In genomic region chr19:50500060-50500752, GRCh38 we compare ENCODE assay signal across 8 cellular contexts. TPM values are rescaled to one million over a fixed set of nuclear protein-coding genes. Genes with fewer than 3 reads are reported as not detected.
A peak's percentile ranks its signal among the peaks of the same experiment; 100 is the strongest.
DNase-seq lines count a peak whose midpoint lies in the region; ATAC-seq, FAIRE-seq and TF ChIP-seq lines count a peak whose summit lies in the region.

No MANE protein-coding gene starts in this region.

- H2BK20ac ChIP-seq in H1 (ENCODE audit: low read length): no peak overlapping the region

- DNase-seq in COR-L47 (lab: John Stamatoyannopoulos, UW) (peak; percentile 55), H1 (ENCODE audit: low read depth in 1 of 2, low spot score in 2 of 2) (peak in 1 of 2 experiments; percentile 74), natural killer cell (no peak), cerebellar nuclear complex (lab: John Stamatoyannopoulos, UW) (no peak)
- no peak for DNase-seq in stimulated activated CD8-positive, alpha-beta memory T cell treated with anti-CD3 and anti-CD28 coated beads, Interleukin-4, amount 100 ng/mL, for 48 hours

- H3K4me3 Mint-ChIP-seq in natural killer cell: no peak overlapping the region

- H3K56ac ChIP-seq in H1 (replicated peaks; ENCODE audit: insufficient read length, low read depth, low read length): no peak overlapping the region

- no peaks in the 10 kb centered on the region for H3K79me2 ChIP-seq in H1 (ENCODE audit: control insufficient read depth in 1 of 2, insufficient read depth in 2 of 2, low read length in 2 of 2)

- H3K4me1 Mint-ChIP-seq in natural killer cell: peaks cover 0 to 4% of the 10 kb centered on the region in 2 donors

- H3K4me1 ChIP-seq in HUES6 (ENCODE audit: control insufficient read depth, insufficient read depth, low read length) (peaks cover 20% of the 10 kb centered on the region), H1 (replicated peaks in 1 of 4; ENCODE audit: control insufficient read depth in 3 of 4, insufficient read depth in 4 of 4, low read length in 3 of 4) (peaks cover 0 to 9% (median 3%) of the 10 kb centered on the region in 4 experiments; a peak in 5 of 7 replicates)

- no peak overlapping the region for H3K18ac ChIP-seq in H1 (ENCODE audit: extremely low read depth, low read length)

- FAIRE-seq in H1 (lab: Jason Lieb, UNC): no peak

- no peaks in the 10 kb centered on the region for H4K20me1 ChIP-seq in H1 (replicated peaks in 1 of 2; ENCODE audit: control insufficient read depth in 1 of 2, insufficient read depth in 2 of 2, low read length in 2 of 2)

- ATAC-seq in natural killer cell (peak in 2 of 3 donors; percentile 26 to 38), GM21786 (IDR thresholded peaks at IDR 0.05; ENCODE audit: unreplicated experiment) (no peak), GM21737 (IDR thresholded peaks at IDR 0.05; ENCODE audit: unreplicated experiment) (no peak)

- H4K91ac ChIP-seq in H1 (replicated peaks; ENCODE audit: insufficient read length, low read length): no peak overlapping the region

- H3K9ac ChIP-seq in HUES6 (ENCODE audit: low read length): peak overlapping the region; percentile 61
- no peak overlapping the region for H3K9ac ChIP-seq in H1 (replicated peaks in 1 of 4; ENCODE audit: extremely low read depth in 1 of 4, low read depth in 3 of 4, low read length in 3 of 4)

- no peak overlapping the region for H2BK5ac ChIP-seq in H1 (ENCODE audit: low read depth, low read length)

- TF ChIP-seq POLR2A in H1 (IDR thresholded peaks at IDR 0.05; ENCODE audit: control extremely low read depth in 1 of 2, low read depth in 2 of 2, low read length in 2 of 2): no peak

- TF ChIP-seq CTCF in H1 (IDR thresholded peaks at IDR 0.05; ENCODE audit: control extremely low read depth in 1 of 3, insufficient read depth in 1 of 3, low read depth in 1 of 3, low read length in 3 of 3) (peak; percentile 16 to 44 (median 30); a peak in 3 of 4 replicates), natural killer cell (IDR thresholded peaks at IDR 0.05) (no peak)

- H3K27me3 ChIP-seq in HUES6 (ENCODE audit: control insufficient read depth, insufficient read depth, low read length): peaks cover 53% of the 10 kb centered on the region
- peaks cover 1 to 41% (median 36%) of the 10 kb centered on the region in 4 experiments for H3K27me3 ChIP-seq in H1 (replicated peaks in 1 of 4; ENCODE audit: control insufficient read depth in 3 of 4, extremely low read depth in 1 of 4, insufficient read depth in 3 of 4, low read length in 3 of 4)

- H3K27ac Mint-ChIP-seq in natural killer cell: peak overlapping the region in 1 of 2 donors; percentile 75

- H3K27me3 Mint-ChIP-seq in natural killer cell (ENCODE audit: low read depth in 2 of 2): no peaks in the 10 kb centered on the region

- no peaks in the 10 kb centered on the region for H3K9me3 ChIP-seq in HUES6 (ENCODE audit: control insufficient read depth, insufficient read depth, low read depth, low read length)
- no peaks in the 10 kb centered on the region for H3K9me3 ChIP-seq in H1 (ENCODE audit: insufficient read depth in 2 of 2, low read depth in 1 of 2, low read length in 1 of 2)

- H3K14ac ChIP-seq in H1 (ENCODE audit: insufficient read length): no peak overlapping the region

- H3K23ac ChIP-seq in H1 (ENCODE audit: insufficient read length): no peak overlapping the region

- no peak overlapping the region for H2AK5ac ChIP-seq in H1 (ENCODE audit: low read depth, low read length)

- H4K5ac ChIP-seq in H1 (ENCODE audit: insufficient read length, low read depth, low read length): no peak overlapping the region

- CTCF ChIA-PET in H1 (lab: Charles Lee; ENCODE audit: partially characterized antibody): interaction anchor here (0.7 to 2.4 kb wide), 6 partner anchors 11 to 282 kb away, joined by 3 to 7 read pairs (median 4); partner anchors contain the start of gene JOSD2

- H3K36me3 Mint-ChIP-seq in natural killer cell: no peaks in the 10 kb centered on the region

- peak overlapping the region; percentile 65 to 66 for H3K4me2 ChIP-seq in H1 (ENCODE audit: insufficient read depth in 1 of 2, low read depth in 2 of 2, low read length in 2 of 2)

- no peaks in the 10 kb centered on the region for H3K36me3 ChIP-seq in HUES6 (ENCODE audit: control insufficient read depth, insufficient read depth, low read length)
- H3K36me3 ChIP-seq in H1 (ENCODE audit: control insufficient read depth in 2 of 4, insufficient read depth in 4 of 4, low read length in 3 of 4): no peaks in the 10 kb centered on the region

- H4K8ac ChIP-seq in H1 (ENCODE audit: extremely low read depth, insufficient read depth, low read length): no peak overlapping the region; the same call in 1 of the 2 replicates

- intact Hi-C loops in natural killer cell (cut with micrococcal nuclease): no loop called here

- no peak for TF ChIP-seq RAD21 in H1 (IDR thresholded peaks at IDR 0.05 in 1 of 2, conservative IDR thresholded peaks at IDR 0.05 in 1 of 2; ENCODE audit: low read depth in 2 of 2, low read length in 2 of 2)

- no peak overlapping the region for H2BK120ac ChIP-seq in H1 (replicated peaks; ENCODE audit: low read depth, low read length)

- H3K27ac ChIP-seq in HUES6 (ENCODE audit: low read depth, low read length): no peak overlapping the region
- H3K27ac ChIP-seq in H1 (ENCODE audit: low read depth, low read length): no peak overlapping the region

- TF ChIP-seq EP300 in H1 (IDR thresholded peaks at IDR 0.05; ENCODE audit: borderline replicate concordance in 1 of 2, low read depth in 2 of 2, low read length in 2 of 2): no peak

- POLR2A ChIA-PET in H1 (lab: Charles Lee; ENCODE audit: partially characterized antibody): interaction anchor here (0.6 to 1.7 kb wide), 6 partner anchors 9 to 1354 kb away, joined by 3 to 9 read pairs (median 3); partner anchors contain the start of gene JOSD2

- no peaks in the 10 kb centered on the region for H3K9me3 Mint-ChIP-seq in natural killer cell

- no peak overlapping the region; the same call in 1 of the 2 replicates for H2AFZ ChIP-seq in H1 (ENCODE audit: low read length)

- no peak overlapping the region for H3K4ac ChIP-seq in H1 (replicated peaks; ENCODE audit: insufficient read length, low read depth, low read length)

- H3K4me3 ChIP-seq in HUES6 (ENCODE audit: low read depth, low read length) (peak overlapping the region; percentile 50), H1 (ENCODE audit: extremely low read depth in 1 of 4, insufficient read depth in 2 of 4, low read depth in 3 of 4, low read length in 4 of 4) (peak overlapping the region in 3 of 4 experiments; percentile 11 to 53 (median 26); a peak in 7 of 8 replicates)

- 0 out of 2 replicates have a peak overlapping the region, but pooled peaks have one; percentile 50 for H2BK12ac ChIP-seq in H1 (ENCODE audit: low read depth, low read length)

- H2BK15ac ChIP-seq in H1 (ENCODE audit: low read length): no peak overlapping the region

- peaks cover 3% of the 10 kb centered on the region; the same call in 1 of the 2 replicates for H3K23me2 ChIP-seq in H1 (ENCODE audit: low read depth, low read length)

- WGBS in H1 (ENCODE audit: extremely low coverage in 1 of 2, insufficient coverage in 1 of 2, insufficient read length in 1 of 2, insufficient replicate concordance in 2 of 2, low coverage in 1 of 2, low lambda C conversion rate in 2 of 2, missing lambda C conversion rate in 1 of 2), 2 experiments: 6% methylated on average over 19 of the region's 27 CpGs; no CpG with 5 or more reads in 1 of the 2 experiments

- no peaks in the 10 kb centered on the region for H3K79me1 ChIP-seq in H1 (ENCODE audit: low read depth, low read length)

RNA-seq across cellular contexts. Expression of gene JOSD2, which starts 10.8 kb away (rescaled TPM):
- total RNA-seq in H1 (2021; fragmentation: NEBNext Ultra II Directional; extraction: Animal tissue kit (Norgen Biotek cat#: 25700)): 1.9 and 3.6 TPM in 2 replicates
- 5.6 and 6.6 TPM in 2 replicates for polyA plus RNA-seq in H1 (2011; rRNA removed)
- polyA plus RNA-seq in H1 (2011; cell fraction: cytosol; rRNA removed): 5.1 TPM
- polyA plus RNA-seq in H1 (2011; cell fraction: nucleus; rRNA removed): 3.1 TPM
- 3.2 to 5.8 TPM (median 4.1 TPM) in 4 replicates for polyA plus RNA-seq in H1 (2012, experiment 1 of 2)
- polyA plus RNA-seq in H1 (2012, experiment 2 of 2): 6.1 TPM
- polyA plus RNA-seq in H1 (2013, experiment 1 of 2): 1.4 TPM
- polyA plus RNA-seq in H1 (2013, experiment 2 of 2): 2.0 TPM
- 0.22 and 0.24 TPM in 2 replicates for polyA minus RNA-seq in H1 (2011; rRNA and poly(A)+ RNA removed)
- polyA minus RNA-seq in H1 (2011; cell fraction: cytosol; rRNA and poly(A)+ RNA removed): 3.0 TPM
- 3.1 TPM for polyA minus RNA-seq in H1 (2011; cell fraction: nucleus; rRNA and poly(A)+ RNA removed)
- 10 to 100 TPM; 18.8 to 22.0 (median 20.3) TPM for total RNA-seq in natural killer cell

RNA-seq across cellular contexts. Expression of gene ASPDH, which starts 13.5 kb away (rescaled TPM):
- not detected in 2 replicates for total RNA-seq in H1 (2021; fragmentation: NEBNext Ultra II Directional; extraction: Animal tissue kit (Norgen Biotek cat#: 25700))
- polyA plus RNA-seq in H1 (2011; rRNA removed): not detected in 2 replicates
- 0.21 TPM for polyA plus RNA-seq in H1 (2011; cell fraction: cytosol; rRNA removed)
- not detected for polyA plus RNA-seq in H1 (2011; cell fraction: nucleus; rRNA removed)
- polyA plus RNA-seq in H1 (2012, experiment 1 of 2): 0.34 TPM in 1 of 4 replicates, not detected in the others
- polyA plus RNA-seq in H1 (2012, experiment 2 of 2): not detected
- not detected for polyA plus RNA-seq in H1 (2013, experiment 1 of 2)
- not detected for polyA plus RNA-seq in H1 (2013, experiment 2 of 2)
- polyA minus RNA-seq in H1 (2011; rRNA and poly(A)+ RNA removed): not detected in 2 replicates
- polyA minus RNA-seq in H1 (2011; cell fraction: cytosol; rRNA and poly(A)+ RNA removed): not detected
- not detected for polyA minus RNA-seq in H1 (2011; cell fraction: nucleus; rRNA and poly(A)+ RNA removed)
- total RNA-seq in natural killer cell: not detected

RNA-seq across cellular contexts. Expression of gene GARIN5A, which starts 23.6 kb away (rescaled TPM):
- 8.1 and 9.1 TPM in 2 replicates for total RNA-seq in H1 (2021; fragmentation: NEBNext Ultra II Directional; extraction: Animal tissue kit (Norgen Biotek cat#: 25700))
- 18.5 and 31.5 TPM in 2 replicates for polyA plus RNA-seq in H1 (2011; rRNA removed)
- polyA plus RNA-seq in H1 (2011; cell fraction: cytosol; rRNA removed): 17.2 TPM
- 18.7 TPM for polyA plus RNA-seq in H1 (2011; cell fraction: nucleus; rRNA removed)
- 6.0 to 10.7 TPM (median 8.0 TPM) in 4 replicates for polyA plus RNA-seq in H1 (2012, experiment 1 of 2)
- polyA plus RNA-seq in H1 (2012, experiment 2 of 2): 10.8 TPM
- 10.7 TPM for polyA plus RNA-seq in H1 (2013, experiment 1 of 2)
- polyA plus RNA-seq in H1 (2013, experiment 2 of 2): 10.1 TPM
- 1.7 and 2.5 TPM in 2 replicates for polyA minus RNA-seq in H1 (2011; rRNA and poly(A)+ RNA removed)
- polyA minus RNA-seq in H1 (2011; cell fraction: cytosol; rRNA and poly(A)+ RNA removed): 5.8 TPM
- 4.2 TPM for polyA minus RNA-seq in H1 (2011; cell fraction: nucleus; rRNA and poly(A)+ RNA removed)
- total RNA-seq in natural killer cell: under 1 TPM in 1 of 3 donors, not detected in 2; 0.59 TPM

RNA-seq across cellular contexts. Expression of gene EMC10, which starts 23.9 kb away (rescaled TPM):
- total RNA-seq in H1 (2021; fragmentation: NEBNext Ultra II Directional; extraction: Animal tissue kit (Norgen Biotek cat#: 25700)): 103 and 105 TPM in 2 replicates
- 77.6 and 107 TPM in 2 replicates for polyA plus RNA-seq in H1 (2011; rRNA removed)
- polyA plus RNA-seq in H1 (2011; cell fraction: cytosol; rRNA removed): 75.9 TPM
- polyA plus RNA-seq in H1 (2011; cell fraction: nucleus; rRNA removed): 70.6 TPM
- 56.1 to 88.6 TPM (median 80.3 TPM) in 4 replicates for polyA plus RNA-seq in H1 (2012, experiment 1 of 2)
- polyA plus RNA-seq in H1 (2012, experiment 2 of 2): 93.7 TPM
- polyA plus RNA-seq in H1 (2013, experiment 1 of 2): 103 TPM
- polyA plus RNA-seq in H1 (2013, experiment 2 of 2): 124 TPM
- polyA minus RNA-seq in H1 (2011; rRNA and poly(A)+ RNA removed): 12.5 and 15.9 TPM in 2 replicates
- 45.6 TPM for polyA minus RNA-seq in H1 (2011; cell fraction: cytosol; rRNA and poly(A)+ RNA removed)
- 21.1 TPM for polyA minus RNA-seq in H1 (2011; cell fraction: nucleus; rRNA and poly(A)+ RNA removed)
- total RNA-seq in natural killer cell: 10 to 100 TPM; 79.5 to 85.1 (median 80.1) TPM

Comparison
In these comparisons a context has a peak if more than half of its experiments do, and no peak if none do; other contexts are left out.
1. ATAC-seq: peak in natural killer cell (2 of 3); none in GM21786 (single experiment) and GM21737 (single experiment).